In genomic region chr5:177089146-177089545, GRCh38 we compare ENCODE assay signal across 18 cellular contexts. TPM values are rescaled to one million over a fixed set of nuclear protein-coding genes. Genes with fewer than 3 reads are reported as not detected.
DNase-seq lines count a peak whose midpoint lies in the region; ATAC-seq and TF ChIP-seq lines count a peak whose summit lies in the region.
"Had no signal": no experiment of that assay in that cellular context is flagged by ENCODE, and none has a peak within 500 bp of the region (broad histone marks: within the 10 kb centered on the region; RNA-seq: fewer than 3 reads in every experiment).

No MANE protein-coding gene starts in this region.

- H3K4me2 ChIP-seq in fibroblast of lung (ENCODE audit: extremely low read depth, insufficient read depth, low read length): peak overlapping the region; percentile 37

- peaks cover 14% of the 10 kb centered on the region for H3K27me3 Mint-ChIP-seq in nephron (ENCODE audit: low read depth)

- intact Hi-C loops in uterus (cut with DNase I; ENCODE audit: low total_unique reads): no loop called here

- DNase-seq in NB4 (ENCODE audit: low read depth): peak; percentile 35
- peak in 1 of 2 donors; percentile 46 for DNase-seq in fibroblast of lung (ENCODE audit: low read depth in 2 of 2)
- peak; percentile 68 to 73 for DNase-seq in uterus
- DNase-seq in brain microvascular endothelial cell: no peak
- no peak for DNase-seq in OCI-M1 (lab: John Stamatoyannopoulos, UW)
- DNase-seq: C1 segment of cervical spinal cord; DMS53; effector memory CD4-positive, alpha-beta T cell; foreskin melanocyte; NCI-H1092; NCI-H2107; NCI-H82; stimulated activated CD4-positive, alpha-beta T cell treated with anti-CD3 and anti-CD28 coated beads, Interleukin-2, amount 100 ng/mL, for 24 hours; substantia nigra had no signal

- peaks cover 35% of the 10 kb centered on the region for H3K4me1 Mint-ChIP-seq in nephron

- H3K27me3 ChIP-seq in fibroblast of lung (ENCODE audit: control insufficient read depth, insufficient read depth, low read length): peaks cover 2% of the 10 kb centered on the region
- H3K27me3 ChIP-seq in uterus: no peaks in the 10 kb centered on the region
- no peaks in the 10 kb centered on the region for H3K27me3 ChIP-seq in brain microvascular endothelial cell (replicated peaks)

- no peaks in the 10 kb centered on the region for H3K9me3 Mint-ChIP-seq in nephron
- H3K9me3 Mint-ChIP-seq: activated T-helper 17 cell treated with anti-CD3 and anti-CD28 coated beads, Interleukin-2, amount 50 U/mL, for 72 hours; central memory CD8-positive, alpha-beta T cell had no signal

- H3K9me3 ChIP-seq in fibroblast of lung (ENCODE audit: control insufficient read depth, insufficient read depth, low read depth, low read length) (no peaks in the 10 kb centered on the region), uterus (no peaks in the 10 kb centered on the region)

- H2AFZ ChIP-seq in fibroblast of lung (ENCODE audit: low read length): no peak overlapping the region

- in situ Hi-C loops in brain microvascular endothelial cell (cut with HindIII; ENCODE audit: low pct_ligation_motif_present, low sequenced_read_pairs): no loop called here

- no peak for ATAC-seq in HG02938 (IDR thresholded peaks at IDR 0.05; ENCODE audit: unreplicated experiment)
- ATAC-seq: activated T-helper 17 cell treated with anti-CD3 and anti-CD28 coated beads, Interleukin-2, amount 50 U/mL, for 72 hours had no signal

- H3K4me3 ChIP-seq in NB4 (ENCODE audit: low read depth, low read length): no peak overlapping the region
- no peak overlapping the region for H3K4me3 ChIP-seq in fibroblast of lung (replicated peaks in 1 of 4; ENCODE audit: control extremely low read depth in 1 of 4, insufficient read depth in 1 of 4, low read depth in 3 of 4, low read length in 4 of 4)
- no peak overlapping the region for H3K4me3 ChIP-seq in uterus
- H3K4me3 ChIP-seq in brain microvascular endothelial cell (ENCODE audit: low read depth, low read length): no peak overlapping the region

- no peaks in the 10 kb centered on the region for H3K79me2 ChIP-seq in fibroblast of lung (ENCODE audit: control insufficient read depth, insufficient read depth, low read length)

- TF ChIP-seq POLR2A in NB4 (IDR thresholded peaks at IDR 0.05; ENCODE audit: extremely low read depth, insufficient read length): no peak
- TF ChIP-seq POLR2A in uterus (IDR thresholded peaks at IDR 0.05): no peak

- no peak overlapping the region for H3K9ac ChIP-seq in fibroblast of lung (ENCODE audit: insufficient read depth, low read length)

- H3K27ac Mint-ChIP-seq in nephron: peak overlapping the region; percentile 89 to 92 (median 90)
- H3K27ac Mint-ChIP-seq: activated T-helper 17 cell treated with anti-CD3 and anti-CD28 coated beads, Interleukin-2, amount 50 U/mL, for 72 hours had no signal

- H4K20me1 ChIP-seq in fibroblast of lung (ENCODE audit: control insufficient read depth, extremely low read depth, insufficient read depth, low read length): no peaks in the 10 kb centered on the region

- H3K27ac ChIP-seq in fibroblast of lung (ENCODE audit: insufficient read depth, low read length): peak overlapping the region; percentile 4
- peak overlapping the region in 1 of 2 donors; percentile 31 for H3K27ac ChIP-seq in uterus
- no peak overlapping the region for H3K27ac ChIP-seq in brain microvascular endothelial cell

- peaks cover 9% of the 10 kb centered on the region for H3K36me3 Mint-ChIP-seq in nephron (ENCODE audit: low read depth)

- H3K36me3 ChIP-seq in fibroblast of lung (ENCODE audit: control insufficient read depth, insufficient read depth, low read length) (peaks cover 2% of the 10 kb centered on the region), uterus (no peaks in the 10 kb centered on the region), brain microvascular endothelial cell (replicated peaks) (no peaks in the 10 kb centered on the region)

- H3K4me3 Mint-ChIP-seq in nephron: peak overlapping the region; percentile 74 to 85 (median 82)
- H3K4me3 Mint-ChIP-seq: activated T-helper 17 cell treated with anti-CD3 and anti-CD28 coated beads, Interleukin-2, amount 50 U/mL, for 72 hours; central memory CD8-positive, alpha-beta T cell had no signal

- H3K4me1 ChIP-seq in fibroblast of lung (ENCODE audit: control insufficient read depth, extremely low read depth, insufficient read depth, low read length) (peaks cover 18% of the 10 kb centered on the region), uterus (peaks cover 0 to 6% of the 10 kb centered on the region in 2 donors)

- no peak for TF ChIP-seq CTCF in NB4 (IDR thresholded peaks at IDR 0.05; ENCODE audit: low read depth, low read length)
- TF ChIP-seq CTCF in fibroblast of lung (conservative IDR thresholded peaks at IDR 0.05 in 1 of 2, IDR thresholded peaks at IDR 0.05 in 1 of 2; ENCODE audit: low read depth in 1 of 2, low read length in 2 of 2): no peak
- no peak for TF ChIP-seq CTCF in nephron (IDR thresholded peaks at IDR 0.05; ENCODE audit: unreplicated experiment in 3 of 3)
- no peak for TF ChIP-seq CTCF in uterus (IDR thresholded peaks at IDR 0.05)
- TF ChIP-seq CTCF in brain microvascular endothelial cell (IDR thresholded peaks at IDR 0.05; ENCODE audit: low read depth, low read length, missing control alignments): no peak

RNA-seq across cellular contexts. Expression of gene FGFR4, which starts 2.4 kb away (rescaled TPM):
- total RNA-seq in fibroblast of lung (12.6 and 13.6 TPM in 2 replicates), uterus (10 to 100 TPM in 1 of 4 donors, 1 to 10 TPM in 1, under 1 TPM in 2; under 0.01 to 18.8 (median 1.5) TPM)
- 5.6 and 28.4 TPM in 2 replicates for polyA plus RNA-seq in fibroblast of lung
- polyA plus RNA-seq in fibroblast of lung (2012): 8.9 and 37.5 TPM in 2 replicates
- polyA minus RNA-seq in fibroblast of lung (ENCODE audit: low replicate concordance): 12.7 and 60.0 TPM in 2 replicates

RNA-seq across cellular contexts. Expression of gene NSD1, which starts 44.4 kb away (rescaled TPM):
- total RNA-seq in fibroblast of lung (36.0 and 52.8 TPM in 2 replicates), uterus (100 to 1,000 TPM in 2 of 4 donors, 10 to 100 TPM in 2; 24.1 to 132 (median 64.6) TPM)
- 16.5 and 19.3 TPM in 2 replicates for polyA plus RNA-seq in fibroblast of lung
- polyA plus RNA-seq in fibroblast of lung (2012): 13.8 and 16.6 TPM in 2 replicates
- 47.8 and 58.7 TPM in 2 replicates for polyA minus RNA-seq in fibroblast of lung (ENCODE audit: low replicate concordance)

Comparison
In these comparisons a context has a peak if more than half of its experiments do, and no peak if none do; other contexts are left out.
1. DNase-seq: peak in NB4 (single experiment) and uterus (2 of 2); none in brain microvascular endothelial cell (single experiment) and OCI-M1 (single experiment).